9 cellular contexts compared by ENCODE assay signal in the genomic region with DNA sequence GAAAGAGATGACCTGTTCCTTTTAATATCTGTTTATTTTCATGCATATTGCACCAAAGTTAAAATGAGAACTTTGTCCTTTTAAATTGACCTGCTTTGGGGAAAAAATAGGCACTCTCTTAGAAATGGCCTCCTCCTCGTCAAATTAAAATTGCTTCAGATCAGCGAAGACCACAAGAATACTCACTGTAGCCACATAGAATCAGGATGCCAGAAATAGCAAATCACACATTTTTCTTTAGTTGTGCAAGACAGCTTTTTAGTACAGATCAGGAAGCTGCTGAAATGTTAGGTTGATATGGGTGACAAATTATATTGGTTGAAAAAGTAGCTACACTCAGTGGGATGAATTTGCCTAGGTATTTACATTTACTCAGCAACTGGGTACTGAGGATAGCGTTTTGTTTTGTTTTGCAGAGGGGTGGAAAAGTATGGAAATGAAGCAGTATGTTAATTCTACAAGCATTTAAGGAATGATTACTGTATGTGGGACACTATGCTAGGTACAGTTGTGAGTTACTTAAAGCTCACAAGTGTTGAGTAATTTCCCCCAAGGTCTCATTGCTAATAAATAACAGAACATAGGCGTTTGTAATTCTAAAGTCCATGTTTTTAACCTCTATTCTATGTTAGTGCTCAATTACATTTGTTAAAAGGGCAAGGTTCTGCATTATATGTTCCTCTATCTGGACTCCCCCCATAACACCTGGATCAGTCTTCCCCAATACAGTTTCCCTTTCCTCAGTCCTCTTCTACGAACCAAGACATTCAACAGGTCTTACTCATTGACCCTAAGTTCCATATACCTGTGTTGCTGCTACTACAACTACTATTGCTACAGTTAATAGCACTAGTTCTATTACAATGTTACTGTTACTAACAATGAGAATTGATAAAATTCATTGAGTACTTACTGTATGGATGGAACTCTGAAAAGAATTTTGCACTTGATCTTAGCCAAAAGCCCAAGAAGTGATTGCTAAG.
DNase-seq lines count a peak whose midpoint lies in the region; ATAC-seq and TF ChIP-seq lines count a peak whose summit lies in the region.
"Had no signal": no experiment of that assay in that cellular context is flagged by ENCODE, and none has a peak within 500 bp of the region (broad histone marks: within the 10 kb centered on the region; RNA-seq: fewer than 3 reads in every experiment).

No MANE protein-coding gene starts in this region.

- ATAC-seq in SK-N-SH treated with all-trans-retinoic acid at 6 μM for 48 hours: no peak; the same call in 2 of the 3 replicates
- ATAC-seq in left lobe of liver: peak; percentile 61
- ATAC-seq in HG02571 (IDR thresholded peaks at IDR 0.05; ENCODE audit: unreplicated experiment): no peak
- no peak for ATAC-seq in GM18520 (IDR thresholded peaks at IDR 0.05; ENCODE audit: unreplicated experiment)
- no peak for ATAC-seq in GM18519 (IDR thresholded peaks at IDR 0.05; ENCODE audit: low FRiP score, unreplicated experiment)
- ATAC-seq: body of pancreas had no signal

- TF ChIP-seq CTCF in HFFc6 (IDR thresholded peaks at IDR 0.05) (no peak), vagina (IDR thresholded peaks at IDR 0.05) (no peak)

- H3K4me3 Mint-ChIP-seq in HFFc6: peak overlapping the region; percentile 55

- TF ChIP-seq POLR2A in vagina (IDR thresholded peaks at IDR 0.05): no peak

- no peaks in the 10 kb centered on the region for H3K36me3 Mint-ChIP-seq in HFFc6 (ENCODE audit: low read depth)

- peak overlapping the region; percentile 25 for H3K27ac Mint-ChIP-seq in HFFc6

- H3K27ac ChIP-seq in vagina: no peak overlapping the region
- H3K27ac ChIP-seq: body of pancreas had no signal

- peak; percentile 65 for DNase-seq in EL
- peak; percentile 75 for DNase-seq in HFFc6
- no peak for DNase-seq in left lobe of liver (ENCODE audit: low spot score)
- no peak for DNase-seq in vagina (ENCODE audit: extremely low spot score in 2 of 2)
- DNase-seq: body of pancreas had no signal

- H3K9me3 Mint-ChIP-seq in HFFc6: no peaks in the 10 kb centered on the region

- H3K9me3 ChIP-seq in vagina: no peaks in the 10 kb centered on the region
- H3K9me3 ChIP-seq: body of pancreas had no signal

- peaks cover 51% of the 10 kb centered on the region for H3K4me1 Mint-ChIP-seq in HFFc6 (ENCODE audit: low read depth)

- H3K4me1 ChIP-seq in vagina: no peaks in the 10 kb centered on the region
- H3K4me1 ChIP-seq: body of pancreas had no signal

- H3K4me3 ChIP-seq in vagina: no peak overlapping the region
- H3K4me3 ChIP-seq: body of pancreas had no signal

- H3K36me3 ChIP-seq in vagina: no peaks in the 10 kb centered on the region

- H3K27me3 Mint-ChIP-seq in HFFc6 (ENCODE audit: insufficient read depth): peaks cover 2% of the 10 kb centered on the region; the same call in 1 of the 2 replicates

- no peaks in the 10 kb centered on the region for H3K27me3 ChIP-seq in vagina
- H3K27me3 ChIP-seq: body of pancreas had no signal

- intact Hi-C loops in vagina (cut with DNase I): no loop called here

TF ChIP-seq in SK-N-SH treated with all-trans-retinoic acid at 6 μM for 48 hours, 23 proteins besides CTCF, POLR2A, EP300 and RAD21:
- TF ChIP-seq ESRRG (CRISPR knock-in tag; IDR thresholded peaks at IDR 0.05) (no peak), ZFP30 (CRISPR knock-in tag; IDR thresholded peaks at IDR 0.05) (no peak), ISL1 (CRISPR knock-in tag; IDR thresholded peaks at IDR 0.05) (0 out of 2 replicates have a peak, but pooled peaks have one; percentile 6), RARB (CRISPR knock-in tag; IDR thresholded peaks at IDR 0.05) (no peak), PATZ1 (CRISPR knock-in tag; IDR thresholded peaks at IDR 0.05; ENCODE audit: borderline replicate concordance) (no peak)
- TF ChIP-seq, protein P1, sequence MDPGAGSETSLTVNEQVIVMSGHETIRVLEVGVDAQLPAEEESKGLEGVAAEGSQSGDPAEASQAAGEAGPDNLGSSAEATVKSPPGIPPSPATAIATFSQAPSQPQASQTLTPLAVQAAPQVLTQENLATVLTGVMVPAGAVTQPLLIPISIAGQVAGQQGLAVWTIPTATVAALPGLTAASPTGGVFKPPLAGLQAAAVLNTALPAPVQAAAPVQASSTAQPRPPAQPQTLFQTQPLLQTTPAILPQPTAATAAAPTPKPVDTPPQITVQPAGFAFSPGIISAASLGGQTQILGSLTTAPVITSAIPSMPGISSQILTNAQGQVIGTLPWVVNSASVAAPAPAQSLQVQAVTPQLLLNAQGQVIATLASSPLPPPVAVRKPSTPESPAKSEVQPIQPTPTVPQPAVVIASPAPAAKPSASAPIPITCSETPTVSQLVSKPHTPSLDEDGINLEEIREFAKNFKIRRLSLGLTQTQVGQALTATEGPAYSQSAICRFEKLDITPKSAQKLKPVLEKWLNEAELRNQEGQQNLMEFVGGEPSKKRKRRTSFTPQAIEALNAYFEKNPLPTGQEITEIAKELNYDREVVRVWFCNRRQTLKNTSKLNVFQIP (CRISPR knock-in tag; IDR thresholded peaks at IDR 0.05; ENCODE audit: borderline replicate concordance, low read depth): no peak

Comparison
In these comparisons a context has a peak if more than half of its experiments do, and no peak if none do; other contexts are left out.
1. DNase-seq: peak in EL (single experiment) and HFFc6 (single experiment); none in left lobe of liver (single experiment) and vagina (0 of 2).